1 cellular context compared by ENCODE assay signal in genomic region chrX:136496768-136497555, GRCh38.
TF ChIP-seq lines count a peak whose summit lies in the region.

No MANE protein-coding gene starts in this region.

TF ChIP-seq in HEK293, 187 proteins besides CTCF, POLR2A, EP300 and RAD21 (continued from another document):
- TF ChIP-seq, protein P1, sequence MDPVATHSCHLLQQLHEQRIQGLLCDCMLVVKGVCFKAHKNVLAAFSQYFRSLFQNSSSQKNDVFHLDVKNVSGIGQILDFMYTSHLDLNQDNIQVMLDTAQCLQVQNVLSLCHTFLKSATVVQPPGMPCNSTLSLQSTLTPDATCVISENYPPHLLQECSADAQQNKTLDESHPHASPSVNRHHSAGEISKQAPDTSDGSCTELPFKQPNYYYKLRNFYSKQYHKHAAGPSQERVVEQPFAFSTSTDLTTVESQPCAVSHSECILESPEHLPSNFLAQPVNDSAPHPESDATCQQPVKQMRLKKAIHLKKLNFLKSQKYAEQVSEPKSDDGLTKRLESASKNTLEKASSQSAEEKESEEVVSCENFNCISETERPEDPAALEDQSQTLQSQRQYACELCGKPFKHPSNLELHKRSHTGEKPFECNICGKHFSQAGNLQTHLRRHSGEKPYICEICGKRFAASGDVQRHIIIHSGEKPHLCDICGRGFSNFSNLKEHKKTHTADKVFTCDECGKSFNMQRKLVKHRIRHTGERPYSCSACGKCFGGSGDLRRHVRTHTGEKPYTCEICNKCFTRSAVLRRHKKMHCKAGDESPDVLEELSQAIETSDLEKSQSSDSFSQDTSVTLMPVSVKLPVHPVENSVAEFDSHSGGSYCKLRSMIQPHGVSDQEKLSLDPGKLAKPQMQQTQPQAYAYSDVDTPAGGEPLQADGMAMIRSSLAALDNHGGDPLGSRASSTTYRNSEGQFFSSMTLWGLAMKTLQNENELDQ (tag by site-specific recombination; IDR thresholded peaks at IDR 0.05; ENCODE audit: low read depth), result no peak
- TF ChIP-seq ZNF549 (tag by site-specific recombination; IDR thresholded peaks at IDR 0.05), result no peak
- no peak for TF ChIP-seq RBAK (tag by site-specific recombination; IDR thresholded peaks at IDR 0.05)
- peak; percentile 89 for TF ChIP-seq KLF7 (tag by site-specific recombination; IDR thresholded peaks at IDR 0.05; ENCODE audit: borderline replicate concordance)
- TF ChIP-seq ZNF266 (tag by site-specific recombination; IDR thresholded peaks at IDR 0.05; ENCODE audit: low read depth), result no peak
- TF ChIP-seq KLF9 (tag by site-specific recombination; IDR thresholded peaks at IDR 0.05; ENCODE audit: low read depth), result peak; percentile 84
- no peak for TF ChIP-seq ZNF623 (tag by site-specific recombination; IDR thresholded peaks at IDR 0.05)
- TF ChIP-seq PATZ1 (tag by site-specific recombination; IDR thresholded peaks at IDR 0.05), result peak; percentile 92
- no peak for TF ChIP-seq ZNF146 (tag by site-specific recombination; IDR thresholded peaks at IDR 0.05)
- peak; percentile 65 for TF ChIP-seq ZXDB (tag by site-specific recombination; IDR thresholded peaks at IDR 0.05)
- TF ChIP-seq KLF17 (tag by site-specific recombination; IDR thresholded peaks at IDR 0.05), result 0 out of 2 replicates have a peak, but pooled peaks have one; percentile 12
- TF ChIP-seq SP2 (tag by site-specific recombination; IDR thresholded peaks at IDR 0.05), result peak; percentile 70
- no peak for TF ChIP-seq ZFP69B (tag by site-specific recombination; IDR thresholded peaks at IDR 0.05)
- TF ChIP-seq, protein P2, sequence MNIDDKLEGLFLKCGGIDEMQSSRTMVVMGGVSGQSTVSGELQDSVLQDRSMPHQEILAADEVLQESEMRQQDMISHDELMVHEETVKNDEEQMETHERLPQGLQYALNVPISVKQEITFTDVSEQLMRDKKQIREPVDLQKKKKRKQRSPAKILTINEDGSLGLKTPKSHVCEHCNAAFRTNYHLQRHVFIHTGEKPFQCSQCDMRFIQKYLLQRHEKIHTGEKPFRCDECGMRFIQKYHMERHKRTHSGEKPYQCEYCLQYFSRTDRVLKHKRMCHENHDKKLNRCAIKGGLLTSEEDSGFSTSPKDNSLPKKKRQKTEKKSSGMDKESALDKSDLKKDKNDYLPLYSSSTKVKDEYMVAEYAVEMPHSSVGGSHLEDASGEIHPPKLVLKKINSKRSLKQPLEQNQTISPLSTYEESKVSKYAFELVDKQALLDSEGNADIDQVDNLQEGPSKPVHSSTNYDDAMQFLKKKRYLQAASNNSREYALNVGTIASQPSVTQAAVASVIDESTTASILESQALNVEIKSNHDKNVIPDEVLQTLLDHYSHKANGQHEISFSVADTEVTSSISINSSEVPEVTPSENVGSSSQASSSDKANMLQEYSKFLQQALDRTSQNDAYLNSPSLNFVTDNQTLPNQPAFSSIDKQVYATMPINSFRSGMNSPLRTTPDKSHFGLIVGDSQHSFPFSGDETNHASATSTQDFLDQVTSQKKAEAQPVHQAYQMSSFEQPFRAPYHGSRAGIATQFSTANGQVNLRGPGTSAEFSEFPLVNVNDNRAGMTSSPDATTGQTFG (tag by site-specific recombination; IDR thresholded peaks at IDR 0.05; ENCODE audit: borderline replicate concordance), result no peak
- TF ChIP-seq ZNF658 (tag by site-specific recombination; IDR thresholded peaks at IDR 0.05), result no peak
- TF ChIP-seq, protein P3, sequence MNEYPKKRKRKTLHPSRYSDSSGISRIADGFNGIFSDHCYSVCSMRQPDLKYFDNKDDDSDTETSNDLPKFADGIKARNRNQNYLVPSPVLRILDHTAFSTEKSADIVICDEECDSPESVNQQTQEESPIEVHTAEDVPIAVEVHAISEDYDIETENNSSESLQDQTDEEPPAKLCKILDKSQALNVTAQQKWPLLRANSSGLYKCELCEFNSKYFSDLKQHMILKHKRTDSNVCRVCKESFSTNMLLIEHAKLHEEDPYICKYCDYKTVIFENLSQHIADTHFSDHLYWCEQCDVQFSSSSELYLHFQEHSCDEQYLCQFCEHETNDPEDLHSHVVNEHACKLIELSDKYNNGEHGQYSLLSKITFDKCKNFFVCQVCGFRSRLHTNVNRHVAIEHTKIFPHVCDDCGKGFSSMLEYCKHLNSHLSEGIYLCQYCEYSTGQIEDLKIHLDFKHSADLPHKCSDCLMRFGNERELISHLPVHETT (tag by site-specific recombination; IDR thresholded peaks at IDR 0.05), result peak; percentile 50; the same call in 1 of the 2 replicates
- TF ChIP-seq ZNF341 (tag by site-specific recombination; IDR thresholded peaks at IDR 0.05; ENCODE audit: low read depth), result peak; percentile 27; the same call in 1 of the 2 replicates
- TF ChIP-seq MZF1 (tag by site-specific recombination; IDR thresholded peaks at IDR 0.05; ENCODE audit: borderline replicate concordance), result no peak
- no peak for TF ChIP-seq ZSCAN16 (tag by site-specific recombination; IDR thresholded peaks at IDR 0.05)
- TF ChIP-seq ZNF324 (tag by site-specific recombination; IDR thresholded peaks at IDR 0.05), result peak; percentile 25; the same call in 1 of the 2 replicates
- no peak for TF ChIP-seq ZNF221 (tag by site-specific recombination; IDR thresholded peaks at IDR 0.05; ENCODE audit: borderline replicate concordance)
- TF ChIP-seq, protein P4, sequence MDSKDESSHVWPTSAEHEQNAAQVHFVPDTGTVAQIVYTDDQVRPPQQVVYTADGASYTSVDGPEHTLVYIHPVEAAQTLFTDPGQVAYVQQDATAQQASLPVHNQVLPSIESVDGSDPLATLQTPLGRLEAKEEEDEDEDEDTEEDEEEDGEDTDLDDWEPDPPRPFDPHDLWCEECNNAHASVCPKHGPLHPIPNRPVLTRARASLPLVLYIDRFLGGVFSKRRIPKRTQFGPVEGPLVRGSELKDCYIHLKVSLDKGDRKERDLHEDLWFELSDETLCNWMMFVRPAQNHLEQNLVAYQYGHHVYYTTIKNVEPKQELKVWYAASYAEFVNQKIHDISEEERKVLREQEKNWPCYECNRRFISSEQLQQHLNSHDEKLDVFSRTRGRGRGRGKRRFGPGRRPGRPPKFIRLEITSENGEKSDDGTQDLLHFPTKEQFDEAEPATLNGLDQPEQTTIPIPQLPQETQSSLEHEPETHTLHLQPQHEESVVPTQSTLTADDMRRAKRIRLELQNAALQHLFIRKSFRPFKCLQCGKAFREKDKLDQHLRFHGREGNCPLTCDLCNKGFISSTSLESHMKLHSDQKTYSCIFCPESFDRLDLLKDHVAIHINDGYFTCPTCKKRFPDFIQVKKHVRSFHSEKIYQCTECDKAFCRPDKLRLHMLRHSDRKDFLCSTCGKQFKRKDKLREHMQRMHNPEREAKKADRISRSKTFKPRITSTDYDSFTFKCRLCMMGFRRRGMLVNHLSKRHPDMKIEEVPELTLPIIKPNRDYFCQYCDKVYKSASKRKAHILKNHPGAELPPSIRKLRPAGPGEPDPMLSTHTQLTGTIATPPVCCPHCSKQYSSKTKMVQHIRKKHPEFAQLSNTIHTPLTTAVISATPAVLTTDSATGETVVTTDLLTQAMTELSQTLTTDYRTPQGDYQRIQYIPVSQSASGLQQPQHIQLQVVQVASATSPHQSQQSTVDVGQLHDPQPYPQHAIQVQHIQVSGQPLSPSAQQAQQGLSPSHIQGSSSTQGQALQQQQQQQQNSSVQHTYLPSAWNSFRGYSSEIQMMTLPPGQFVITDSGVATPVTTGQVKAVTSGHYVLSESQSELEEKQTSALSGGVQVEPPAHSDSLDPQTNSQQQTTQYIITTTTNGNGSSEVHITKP (tag by site-specific recombination; IDR thresholded peaks at IDR 0.05), result peak; percentile 89
- no peak for TF ChIP-seq ZNF140 (tag by site-specific recombination; IDR thresholded peaks at IDR 0.05)
